Comparison of ENCODE assay signal across 10 cellular contexts in the genomic region with DNA sequence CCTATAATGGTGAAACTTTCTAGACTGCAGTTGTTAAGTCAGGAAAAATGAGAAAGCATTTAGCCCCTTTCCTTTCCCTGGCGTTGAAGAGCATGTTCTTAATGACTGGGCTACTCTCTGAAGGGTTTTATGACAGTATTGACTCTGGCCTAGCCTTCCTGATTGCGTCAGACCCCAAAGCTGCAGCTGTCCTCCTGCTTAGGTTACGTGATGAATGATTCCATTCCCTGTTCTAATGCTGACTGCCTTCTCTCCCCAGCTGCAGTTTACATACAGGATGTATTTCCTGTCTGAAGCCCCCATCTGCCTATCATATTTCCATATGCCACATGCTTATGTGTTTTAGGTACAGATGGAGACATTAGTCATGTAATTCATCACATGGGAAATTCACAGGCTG.
A peak's percentile ranks its signal among the peaks of the same experiment; 100 is the strongest.
DNase-seq lines count a peak whose midpoint lies in the region; ATAC-seq, FAIRE-seq and TF ChIP-seq lines count a peak whose summit lies in the region.
"Had no signal": no experiment of that assay in that cellular context is flagged by ENCODE, and none has a peak within 500 bp of the region (broad histone marks: within the 10 kb centered on the region; RNA-seq: fewer than 3 reads in every experiment).

No MANE protein-coding gene starts in this region.

- POLR2A ChIA-PET in HEK293 (lab: Yijun Ruan, JAX), result no interaction called here
- POLR2A ChIA-PET in endothelial cell of umbilical vein (lab: Charles Lee), result no interaction called here

- no TSS peak for BruUV-seq in endothelial cell of umbilical vein (replicated peaks; lab: Mats Ljungman, UMichigan)

- TF ChIP-seq CTCF in HEK293 (tag by site-specific recombination; IDR thresholded peaks at IDR 0.05), result no peak
- no peak for TF ChIP-seq CTCF in endothelial cell of umbilical vein (IDR thresholded peaks at IDR 0.05; ENCODE audit: extremely low read depth in 1 of 2, insufficient read depth in 1 of 2, low read depth in 1 of 2, low read length in 2 of 2)
- TF ChIP-seq CTCF in progenitor cell of endocrine pancreas (IDR thresholded peaks at IDR 0.05; ENCODE audit: unreplicated experiment), result no peak

- no peak overlapping the region for H3K27ac Mint-ChIP-seq in stimulated activated effector memory CD8-positive, alpha-beta T cell treated with anti-CD3 and anti-CD28 coated beads, Interleukin-12 subunit alpha, Interleukin-12 subunit beta, amount 100 ng/mL, for 72 hours
- H3K27ac Mint-ChIP-seq in progenitor cell of endocrine pancreas, result no peak overlapping the region
- H3K27ac Mint-ChIP-seq: T-helper 17 cell had no signal

- no peak overlapping the region for H2AFZ ChIP-seq in endothelial cell of umbilical vein (ENCODE audit: low read depth, low read length)

- dilution Hi-C loops in endothelial cell of umbilical vein (cut with MboI; ENCODE audit: extremely low pct_ligation_motif_present, low sequenced_read_pairs), result no loop called here

- H3K36me3 Mint-ChIP-seq in stimulated activated effector memory CD8-positive, alpha-beta T cell treated with anti-CD3 and anti-CD28 coated beads, Interleukin-12 subunit alpha, Interleukin-12 subunit beta, amount 100 ng/mL, for 72 hours, result no peaks in the 10 kb centered on the region
- peaks cover 1% of the 10 kb centered on the region for H3K36me3 Mint-ChIP-seq in progenitor cell of endocrine pancreas (ENCODE audit: insufficient read depth)

- H3K9ac ChIP-seq in endothelial cell of umbilical vein (replicated peaks; ENCODE audit: extremely low read depth, insufficient read depth, low read length) (no peak overlapping the region), skeletal muscle satellite cell (ENCODE audit: low read depth, low read length) (peak overlapping the region; percentile 66)

- H3K79me2 ChIP-seq in endothelial cell of umbilical vein (ENCODE audit: control insufficient read depth, insufficient read depth, low read length), result no peaks in the 10 kb centered on the region

- H3K36me3 ChIP-seq in HEK293 (ENCODE audit: control insufficient read depth in 2 of 2, insufficient read depth in 1 of 2, low read length in 2 of 2) (no peaks in the 10 kb centered on the region), endothelial cell of umbilical vein (ENCODE audit: control insufficient read depth in 2 of 2, extremely low read depth in 1 of 2, insufficient read depth in 2 of 2, low read length in 2 of 2) (no peaks in the 10 kb centered on the region), skeletal muscle satellite cell (ENCODE audit: insufficient read depth, low read length) (no peaks in the 10 kb centered on the region)

- no peaks in the 10 kb centered on the region for H3K4me1 Mint-ChIP-seq in stimulated activated effector memory CD8-positive, alpha-beta T cell treated with anti-CD3 and anti-CD28 coated beads, Interleukin-12 subunit alpha, Interleukin-12 subunit beta, amount 100 ng/mL, for 72 hours
- H3K4me1 Mint-ChIP-seq in progenitor cell of endocrine pancreas (ENCODE audit: low read depth), result no peaks in the 10 kb centered on the region
- H3K4me1 Mint-ChIP-seq: T-helper 17 cell had no signal

- H3K27ac ChIP-seq in HEK293 (ENCODE audit: extremely low read depth, low read depth, low read length), result no peak overlapping the region
- H3K27ac ChIP-seq in endothelial cell of umbilical vein (ENCODE audit: insufficient read depth, low read depth, low read length), result no peak overlapping the region

- no peaks in the 10 kb centered on the region for H3K9me1 ChIP-seq in endothelial cell of umbilical vein (replicated peaks; ENCODE audit: control insufficient read depth, extremely low read depth, insufficient read depth, low read length)

- H3K4me3 Mint-ChIP-seq in stimulated activated effector memory CD8-positive, alpha-beta T cell treated with anti-CD3 and anti-CD28 coated beads, Interleukin-12 subunit alpha, Interleukin-12 subunit beta, amount 100 ng/mL, for 72 hours, result no peak overlapping the region
- no peak overlapping the region for H3K4me3 Mint-ChIP-seq in progenitor cell of endocrine pancreas (ENCODE audit: low read depth)
- H3K4me3 Mint-ChIP-seq: T-helper 17 cell had no signal

- no peak for ATAC-seq in stimulated activated effector memory CD8-positive, alpha-beta T cell treated with anti-CD3 and anti-CD28 coated beads, Interleukin-12 subunit alpha, Interleukin-12 subunit beta, amount 100 ng/mL, for 72 hours
- no peak for ATAC-seq in HG03378 (IDR thresholded peaks at IDR 0.05; ENCODE audit: unreplicated experiment)
- ATAC-seq: T-helper 17 cell had no signal

- H4K20me1 ChIP-seq in endothelial cell of umbilical vein (replicated peaks; ENCODE audit: control insufficient read depth, extremely low read depth, insufficient read depth, low read length), result no peaks in the 10 kb centered on the region

- H3K4me3 ChIP-seq in HEK293 (ENCODE audit: low read depth, low read length), result no peak overlapping the region
- no peak overlapping the region for H3K4me3 ChIP-seq in endothelial cell of umbilical vein (replicated peaks in 1 of 3; ENCODE audit: insufficient read depth in 1 of 3, low read depth in 1 of 3, low read length in 3 of 3)
- H3K4me3 ChIP-seq in skeletal muscle satellite cell (ENCODE audit: low read length), result no peak overlapping the region

- no peaks in the 10 kb centered on the region for H3K9me3 Mint-ChIP-seq in stimulated activated effector memory CD8-positive, alpha-beta T cell treated with anti-CD3 and anti-CD28 coated beads, Interleukin-12 subunit alpha, Interleukin-12 subunit beta, amount 100 ng/mL, for 72 hours
- H3K9me3 Mint-ChIP-seq in progenitor cell of endocrine pancreas (ENCODE audit: low read depth), result peaks cover 34% of the 10 kb centered on the region

- TF ChIP-seq POLR2A in endothelial cell of umbilical vein (IDR thresholded peaks at IDR 0.05; ENCODE audit: low read depth, low read length), result no peak

- intact Hi-C loops in endothelial cell of umbilical vein (cut with micrococcal nuclease), result no loop called here

- H3K27me3 Mint-ChIP-seq in progenitor cell of endocrine pancreas, result no peaks in the 10 kb centered on the region
- H3K27me3 Mint-ChIP-seq: T-helper 17 cell had no signal

- peak; percentile 10 for DNase-seq in NCI-H526 treated with DMSO at 0.1 percent for 48 hours (lab: John Stamatoyannopoulos, UW)
- DNase-seq in endothelial cell of umbilical vein (ENCODE audit: low read depth, low spot score), result peak; percentile 40
- no peak for DNase-seq in stimulated activated effector memory CD8-positive, alpha-beta T cell treated with anti-CD3 and anti-CD28 coated beads, Interleukin-12 subunit alpha, Interleukin-12 subunit beta, amount 100 ng/mL, for 72 hours (ENCODE audit: low spot score in 2 of 2)
- DNase-seq in cerebellum (ENCODE audit: low spot score), result no peak
- no peak for DNase-seq in progenitor cell of endocrine pancreas (ENCODE audit: low spot score, unreplicated experiment)
- DNase-seq: GOT3, T-helper 17 cell had no signal

- CTCF ChIA-PET in HEK293 (lab: Yijun Ruan, JAX) (no interaction called here), endothelial cell of umbilical vein (lab: Charles Lee) (no interaction called here)

- H3K4me1 ChIP-seq in HEK293 (ENCODE audit: control insufficient read depth, insufficient read depth, low read length) (no peaks in the 10 kb centered on the region), endothelial cell of umbilical vein (ENCODE audit: control insufficient read depth, extremely low read depth, insufficient read depth, low read length) (no peaks in the 10 kb centered on the region), skeletal muscle satellite cell (ENCODE audit: control insufficient read depth, insufficient read depth, low read length) (peaks cover 24% of the 10 kb centered on the region)

- no peak overlapping the region for H3K4me2 ChIP-seq in endothelial cell of umbilical vein (ENCODE audit: insufficient read depth, low read length)
- H3K4me2 ChIP-seq in skeletal muscle satellite cell (ENCODE audit: low read length), result no peak overlapping the region

- no peaks in the 10 kb centered on the region for H3K27me3 ChIP-seq in endothelial cell of umbilical vein (ENCODE audit: control insufficient read depth in 2 of 2, insufficient read depth in 2 of 2, low read length in 2 of 2)
- H3K27me3 ChIP-seq in skeletal muscle satellite cell (ENCODE audit: control insufficient read depth, insufficient read depth, low read length), result no peaks in the 10 kb centered on the region

- no peak for FAIRE-seq in endothelial cell of umbilical vein (lab: Jason Lieb, UNC)

- H3K9me3 ChIP-seq in HEK293 (ENCODE audit: control insufficient read depth, insufficient read depth, low read depth, low read length) (no peaks in the 10 kb centered on the region; the same call in none of the 2 replicates), endothelial cell of umbilical vein (replicated peaks; ENCODE audit: control insufficient read depth, insufficient read depth, low read length) (no peaks in the 10 kb centered on the region), skeletal muscle satellite cell (replicated peaks; ENCODE audit: low read length) (peaks cover 4% of the 10 kb centered on the region)

TF ChIP-seq in HEK293, 187 proteins besides CTCF, POLR2A, EP300 and RAD21:
- TF ChIP-seq ZNF530 (tag by site-specific recombination; IDR thresholded peaks at IDR 0.05; ENCODE audit: low read depth) (peak; percentile 65; the same call in 1 of the 2 replicates), ZNF596 (tag by site-specific recombination; IDR thresholded peaks at IDR 0.05) (no peak), ZNF138 (tag by site-specific recombination; IDR thresholded peaks at IDR 0.05; ENCODE audit: borderline replicate concordance) (no peak), TRIM28 (IDR thresholded peaks at IDR 0.05; ENCODE audit: borderline replicate concordance, low read length) (peak; percentile 76; the same call in 1 of the 2 replicates), ZNF707 (tag by site-specific recombination; IDR thresholded peaks at IDR 0.05) (no peak)

TF ChIP-seq in endothelial cell of umbilical vein, 7 proteins besides CTCF, POLR2A, EP300 and RAD21:
- TF ChIP-seq, protein P1, sequence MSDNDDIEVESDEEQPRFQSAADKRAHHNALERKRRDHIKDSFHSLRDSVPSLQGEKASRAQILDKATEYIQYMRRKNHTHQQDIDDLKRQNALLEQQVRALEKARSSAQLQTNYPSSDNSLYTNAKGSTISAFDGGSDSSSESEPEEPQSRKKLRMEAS (IDR thresholded peaks at IDR 0.05; ENCODE audit: insufficient read depth, insufficient read length), result no peak
- TF ChIP-seq POLR2AphosphoS5 (IDR thresholded peaks at IDR 0.05; ENCODE audit: insufficient read depth, low read depth, low read length) (no peak), EZH2 (IDR thresholded peaks at IDR 0.05; ENCODE audit: borderline replicate concordance, low read depth, low read length, severe bottlenecking) (no peak), GATA2 (IDR thresholded peaks at IDR 0.05; ENCODE audit: insufficient read depth, insufficient read length, low read depth, low read length) (no peak), MYC (IDR thresholded peaks at IDR 0.05; ENCODE audit: low read depth, low read length) (no peak), JUN (IDR thresholded peaks at IDR 0.05; ENCODE audit: borderline replicate concordance, insufficient read depth, insufficient read length, low read depth) (peak; percentile 5)
TF ChIP-seq in endothelial cell of umbilical vein: peak in this region for 1.

Comparison
In these comparisons a context has a peak if more than half of its experiments do, and no peak if none do; other contexts are left out.
1. DNase-seq: peak in NCI-H526 treated with DMSO at 0.1 percent for 48 hours (single experiment) and endothelial cell of umbilical vein (single experiment); none in stimulated activated effector memory CD8-positive, alpha-beta T cell treated with anti-CD3 and anti-CD28 coated beads, Interleukin-12 subunit alpha, Interleukin-12 subunit beta, amount 100 ng/mL, for 72 hours (0 of 2), cerebellum (single experiment) and progenitor cell of endocrine pancreas (single experiment).